8 cellular contexts compared by ENCODE assay signal in the genomic region with DNA sequence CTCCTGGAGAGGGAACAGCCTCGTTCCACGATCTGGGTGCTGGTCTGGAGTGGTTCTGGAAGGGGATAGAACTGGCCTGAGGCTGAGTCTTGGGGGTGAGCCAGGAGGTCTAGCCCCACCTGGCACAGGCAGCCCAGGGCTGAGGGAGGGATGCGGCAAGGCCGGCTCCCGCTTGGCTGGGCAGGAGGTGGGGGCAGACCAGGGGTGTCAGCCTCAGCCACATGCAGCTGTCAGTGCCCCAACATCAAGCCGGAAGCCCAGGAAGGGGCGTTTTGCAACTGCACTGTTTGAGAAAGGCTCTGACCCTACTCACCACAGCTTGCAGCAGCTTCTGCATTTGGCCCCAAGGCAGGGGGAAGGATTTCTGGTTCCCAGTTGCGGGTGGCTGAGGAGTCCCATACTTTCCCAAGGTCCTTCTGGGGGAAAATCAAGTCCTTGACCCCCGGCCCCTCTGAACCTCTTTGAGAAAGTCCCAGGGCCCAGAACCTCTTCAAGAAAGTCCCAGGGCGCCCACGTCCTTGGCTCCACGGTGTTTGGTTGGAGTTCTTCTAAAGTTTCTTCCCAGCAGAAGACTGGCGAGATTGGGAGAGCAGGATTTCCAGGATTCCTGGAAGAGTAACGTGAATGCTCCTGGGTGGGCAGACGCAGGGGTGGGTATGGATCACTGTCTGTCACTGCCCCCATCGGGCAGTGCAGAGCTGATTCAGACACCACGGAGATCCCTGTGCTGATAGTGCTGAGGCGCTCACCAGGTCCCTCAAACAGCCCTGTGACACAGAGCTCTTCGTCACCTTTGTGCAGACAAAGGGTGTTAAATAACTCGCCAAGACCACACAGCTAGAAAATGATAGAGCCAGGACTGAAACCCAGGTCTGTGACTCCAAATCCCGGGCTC. TPM values are rescaled to one million over a fixed set of nuclear protein-coding genes. Genes with fewer than 3 reads are reported as not detected.
A peak's percentile ranks its signal among the peaks of the same experiment; 100 is the strongest.
DNase-seq lines count a peak whose midpoint lies in the region; ATAC-seq and TF ChIP-seq lines count a peak whose summit lies in the region.

No MANE protein-coding gene starts in this region.

- H3K27ac ChIP-seq in cingulate gyrus (ENCODE audit: low read depth, low read length): peak overlapping the region; percentile 19
- H3K27ac ChIP-seq in tibial artery: peak overlapping the region in 1 of 2 donors; percentile 16

- H3K9me3 ChIP-seq in mucosa of descending colon (no peaks in the 10 kb centered on the region), tibial artery (no peaks in the 10 kb centered on the region)

- ATAC-seq in HG03342 (IDR thresholded peaks at IDR 0.05; ENCODE audit: unreplicated experiment) (peak; percentile 50), mucosa of descending colon (peak; percentile 23)

- peak overlapping the region; percentile 46 for H3K4me3 ChIP-seq in mucosa of descending colon
- H3K4me3 ChIP-seq in tibial artery: peak overlapping the region; percentile 73 to 76

- no peak for TF ChIP-seq CTCF in mucosa of descending colon (IDR thresholded peaks at IDR 0.05)
- no peak for TF ChIP-seq CTCF in tibial artery (IDR thresholded peaks at IDR 0.05)

- peak; percentile 61 for DNase-seq in stimulated activated CD4-positive, alpha-beta T cell treated with anti-CD3 and anti-CD28 coated beads, Interleukin-15, amount 100 ng/mL, for 24 hours
- no peak for DNase-seq in stimulated activated CD4-positive, alpha-beta T cell treated with anti-CD3 and anti-CD28 coated beads, Interleukin-12 subunit alpha, Interleukin-12 subunit beta, amount 100 ng/mL, for 4 hours
- DNase-seq in T-helper 9 cell (peak; percentile 41), mucosa of descending colon (peak; percentile 64 to 82 (median 68)), tibial artery (peak; percentile 69 to 76), SHP77 (lab: John Stamatoyannopoulos, UW) (no peak)

- H3K4me1 ChIP-seq in mucosa of descending colon (ENCODE audit: low read depth): peaks cover 53% of the 10 kb centered on the region
- H3K4me1 ChIP-seq in tibial artery: peaks cover 0 to 57% (median 40%) of the 10 kb centered on the region in 4 donors

- no peaks in the 10 kb centered on the region for H3K27me3 ChIP-seq in tibial artery

- intact Hi-C loops in mucosa of descending colon (cut with DNase I, micrococcal nuclease): loop anchor here (5.0 kb wide), 2 partner anchors 75 to 90 kb away; no protein-coding TSS in a partner anchor
- intact Hi-C loops in tibial artery (cut with DNase I; ENCODE audit: low total_unique reads): loop anchor here (5.0 kb wide), 1 partner anchor 85 kb away; no protein-coding TSS in a partner anchor

- H3K36me3 ChIP-seq in mucosa of descending colon (ENCODE audit: low read depth) (no peaks in the 10 kb centered on the region), tibial artery (peaks cover 0 to 9% (median 6%) of the 10 kb centered on the region in 3 donors)

RNA-seq across cellular contexts. Expression of a gene that starts 2.2 kb away (rescaled TPM):
- 100 to 1,000 TPM in 2 of 3 donors, 10 to 100 TPM in 1; 89.5 to 197 (median 154) TPM for total RNA-seq in mucosa of descending colon

RNA-seq across cellular contexts. Expression of a gene that starts 26.4 kb away (rescaled TPM):
- not detected for total RNA-seq in mucosa of descending colon

RNA-seq across cellular contexts. Expression of a gene that starts 44.7 kb away (rescaled TPM):
- not detected for total RNA-seq in mucosa of descending colon

Comparison
In these comparisons a context has a peak if more than half of its experiments do, and no peak if none do; other contexts are left out.
1. DNase-seq: peak in stimulated activated CD4-positive, alpha-beta T cell treated with anti-CD3 and anti-CD28 coated beads, Interleukin-15, amount 100 ng/mL, for 24 hours (single experiment), T-helper 9 cell (single experiment), mucosa of descending colon (3 of 3) and tibial artery (2 of 2); none in stimulated activated CD4-positive, alpha-beta T cell treated with anti-CD3 and anti-CD28 coated beads, Interleukin-12 subunit alpha, Interleukin-12 subunit beta, amount 100 ng/mL, for 4 hours (single experiment) and SHP77 (0 of 2).